Comparison of ENCODE assay signal across 1 cellular context in the genomic region with DNA sequence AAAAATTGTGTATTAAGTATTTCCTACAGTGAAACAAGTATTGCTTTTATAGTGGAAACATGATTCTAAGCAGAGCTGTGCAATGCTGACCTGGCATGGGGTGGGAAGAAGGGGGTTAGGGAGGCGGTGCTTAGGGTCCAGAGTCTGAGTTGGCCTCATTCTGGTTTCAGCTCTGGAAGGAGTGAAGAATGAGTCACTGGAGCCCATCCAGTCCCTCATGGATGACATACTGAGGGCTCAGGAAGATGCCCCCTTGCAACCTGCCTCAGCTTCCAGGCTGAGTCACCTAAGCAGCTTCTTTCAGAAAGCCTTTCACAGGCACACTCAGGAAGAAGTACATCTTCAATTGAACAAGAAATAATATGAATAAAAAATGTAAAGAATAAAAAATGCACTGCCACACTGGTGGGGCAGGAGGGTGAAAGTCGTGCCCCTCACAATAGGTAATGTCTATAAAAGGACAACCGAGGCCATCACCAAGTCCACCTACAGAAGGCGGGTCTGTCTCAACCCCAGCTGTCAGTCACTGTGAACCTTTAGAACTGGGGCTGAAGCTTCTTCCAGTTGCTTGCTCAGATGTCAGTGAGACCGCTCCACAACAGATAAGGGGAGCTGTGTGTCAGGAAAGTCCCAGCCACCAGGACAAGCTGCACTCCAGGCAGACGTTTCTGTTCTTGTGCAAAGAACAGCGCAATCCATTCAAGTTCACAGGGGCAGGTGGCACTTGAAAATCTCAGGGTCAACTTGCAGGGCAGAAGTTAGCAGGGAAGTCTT.
TF ChIP-seq lines count a peak whose summit lies in the region.

No MANE protein-coding gene starts in this region.

TF ChIP-seq in GM12878, 131 proteins besides CTCF, POLR2A, EP300 and RAD21:
- TF ChIP-seq, protein P1, sequence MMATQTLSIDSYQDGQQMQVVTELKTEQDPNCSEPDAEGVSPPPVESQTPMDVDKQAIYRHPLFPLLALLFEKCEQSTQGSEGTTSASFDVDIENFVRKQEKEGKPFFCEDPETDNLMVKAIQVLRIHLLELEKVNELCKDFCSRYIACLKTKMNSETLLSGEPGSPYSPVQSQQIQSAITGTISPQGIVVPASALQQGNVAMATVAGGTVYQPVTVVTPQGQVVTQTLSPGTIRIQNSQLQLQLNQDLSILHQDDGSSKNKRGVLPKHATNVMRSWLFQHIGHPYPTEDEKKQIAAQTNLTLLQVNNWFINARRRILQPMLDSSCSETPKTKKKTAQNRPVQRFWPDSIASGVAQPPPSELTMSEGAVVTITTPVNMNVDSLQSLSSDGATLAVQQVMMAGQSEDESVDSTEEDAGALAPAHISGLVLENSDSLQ (IDR thresholded peaks at IDR 0.05), result 0 out of 2 replicates have a peak, but pooled peaks have one; percentile 9
